ENCODE assay signal across 29 cellular contexts in genomic region chr11:65976216-65977176, GRCh38. TPM values are rescaled to one million over a fixed set of nuclear protein-coding genes. Genes with fewer than 3 reads are reported as not detected.
A peak's percentile ranks its signal among the peaks of the same experiment; 100 is the strongest.
DNase-seq lines count a peak whose midpoint lies in the region; ATAC-seq and TF ChIP-seq lines count a peak whose summit lies in the region.
"Had no signal": no experiment of that assay in that cellular context is flagged by ENCODE, and none has a peak within 500 bp of the region (broad histone marks: within the 10 kb centered on the region; RNA-seq: fewer than 3 reads in every experiment).

No MANE protein-coding gene starts in this region.

- no peaks in the 10 kb centered on the region for H3K9me3 Mint-ChIP-seq in CD4-positive, alpha-beta T cell
- H3K9me3 Mint-ChIP-seq in endodermal cell, result no peaks in the 10 kb centered on the region
- H3K9me3 Mint-ChIP-seq: activated naive CD4-positive, alpha-beta T cell treated with anti-CD3 and anti-CD28 coated beads for 36 hours; IgD-negative memory B cell had no signal

- no peaks in the 10 kb centered on the region for H3K9me3 ChIP-seq in CD4-positive, alpha-beta T cell (ENCODE audit: control insufficient read depth, low read length)
- H3K9me3 ChIP-seq in Panc1 (ENCODE audit: control insufficient read depth, insufficient read depth, low read depth, low read length) (no peaks in the 10 kb centered on the region), endodermal cell (ENCODE audit: control insufficient read depth, low read length) (no peaks in the 10 kb centered on the region)
- H3K9me3 ChIP-seq: esophagus squamous epithelium, right atrium auricular region, SJCRH30, spleen, suprapubic skin had no signal

- H3K9ac ChIP-seq in endodermal cell (ENCODE audit: extremely low read depth, low read length, poor library complexity, severe bottlenecking), result no peak overlapping the region
- H3K9ac ChIP-seq: GM23248 had no signal

- ATAC-seq in CD4-positive, alpha-beta T cell (ENCODE audit: poor library complexity), result no peak
- peak; percentile 22; the same call in 1 of the 2 replicates for ATAC-seq in Panc1
- no peak for ATAC-seq in HG03108 (IDR thresholded peaks at IDR 0.05; ENCODE audit: unreplicated experiment)
- no peak for ATAC-seq in Right ventricle myocardium superior (ENCODE audit: poor library complexity)

- WGBS in endodermal cell (ENCODE audit: insufficient coverage in 1 of 2, insufficient read length in 1 of 2), 2 experiments, result 91 to 94% methylated on average over 30 to 43 of the region's 43 CpGs

- no peaks in the 10 kb centered on the region for H3K27me3 ChIP-seq in CD4-positive, alpha-beta T cell (ENCODE audit: control insufficient read depth, insufficient read depth, low read length)
- no peaks in the 10 kb centered on the region for H3K27me3 ChIP-seq in Panc1 (ENCODE audit: control insufficient read depth, insufficient read depth, low read length)
- no peaks in the 10 kb centered on the region for H3K27me3 ChIP-seq in endodermal cell (ENCODE audit: control insufficient read depth, insufficient read depth, low read length, poor library complexity, severe bottlenecking)
- H3K27me3 ChIP-seq: esophagus squamous epithelium, right atrium auricular region, SJCRH30, spleen, suprapubic skin had no signal

- no peaks in the 10 kb centered on the region for H3K27me3 Mint-ChIP-seq in CD4-positive, alpha-beta T cell
- no peaks in the 10 kb centered on the region for H3K27me3 Mint-ChIP-seq in endodermal cell (ENCODE audit: insufficient read depth)
- H3K27me3 Mint-ChIP-seq: IgD-negative memory B cell had no signal

- in situ Hi-C loops in Panc1 (cut with HindIII; ENCODE audit: low pct_unique_long_range_greater_than_20kb, low sequenced_read_pairs), result no loop called here

- DNase-seq in AG20443 (ENCODE audit: low spot score), result peak; percentile 5
- no peak for DNase-seq in CD4-positive, alpha-beta T cell
- DNase-seq in Panc1 (ENCODE audit: low read depth, low spot score), result no peak
- no peak for DNase-seq in endodermal cell
- DNase-seq in Right ventricle myocardium superior, result no peak
- DNase-seq in middle frontal gyrus (ENCODE audit: extremely low spot score, low spot score), result no peak
- DNase-seq in stimulated activated CD8-positive, alpha-beta memory T cell treated with anti-CD3 and anti-CD28 coated beads, Interleukin-4, amount 100 ng/mL, for 48 hours, result no peak
- DNase-seq: activated CD4-positive, CD25-positive, alpha-beta regulatory T cell treated with anti-CD3 and anti-CD28 coated beads, Interleukin-2, amount 50 U/mL, for 72 hours; activated naive CD4-positive, alpha-beta T cell treated with anti-CD3 and anti-CD28 coated beads for 36 hours; amygdala; C1 segment of cervical spinal cord; esophagus squamous epithelium; GM23248; NCI-H1092; NCI-H187; NCI-H526 treated with DMSO at 0.1 percent for 48 hours; SJCRH30; spleen; T-helper 1 cell had no signal

- H3K27ac ChIP-seq in CD4-positive, alpha-beta T cell (ENCODE audit: low read depth, low read length), result no peak overlapping the region
- no peak overlapping the region for H3K27ac ChIP-seq in Panc1 (ENCODE audit: low read length)
- H3K27ac ChIP-seq in endodermal cell (ENCODE audit: low read depth, low read length), result no peak overlapping the region
- H3K27ac ChIP-seq: coronary artery, esophagus squamous epithelium, GM23248, right atrium auricular region, SJCRH30, spleen, suprapubic skin had no signal

- H3K36me3 ChIP-seq in Panc1 (ENCODE audit: control insufficient read depth, insufficient read depth, low read length) (peaks cover 5% of the 10 kb centered on the region), endodermal cell (ENCODE audit: control insufficient read depth, insufficient read depth, low read length) (peaks cover 22% of the 10 kb centered on the region)

- H3K36me3 Mint-ChIP-seq in CD4-positive, alpha-beta T cell (ENCODE audit: low read depth), result peaks cover 68% of the 10 kb centered on the region
- H3K36me3 Mint-ChIP-seq in endodermal cell (ENCODE audit: low read depth), result peaks cover 57% of the 10 kb centered on the region

- intact Hi-C loops in CD4-positive, alpha-beta T cell (cut with DNase I, micrococcal nuclease), result no loop called here
- intact Hi-C loops in Panc1 (cut with micrococcal nuclease; ENCODE audit: unreplicated experiment) (no loop called here), Right ventricle myocardium superior (cut with DNase I) (no loop called here)

- BruUV-seq in Panc1 (replicated peaks; lab: Mats Ljungman, UMichigan), result no TSS peak

- H3K4me3 Mint-ChIP-seq in CD4-positive, alpha-beta T cell, result peak overlapping the region; percentile 3
- no peak overlapping the region for H3K4me3 Mint-ChIP-seq in endodermal cell
- H3K4me3 Mint-ChIP-seq: activated naive CD4-positive, alpha-beta T cell treated with anti-CD3 and anti-CD28 coated beads for 36 hours; IgD-negative memory B cell had no signal

- H3K4me1 ChIP-seq in Panc1 (ENCODE audit: control insufficient read depth, insufficient read depth, low read length), result no peaks in the 10 kb centered on the region
- H3K4me1 ChIP-seq in endodermal cell (ENCODE audit: control insufficient read depth, insufficient read depth, low read length), result no peaks in the 10 kb centered on the region
- H3K4me1 ChIP-seq: right atrium auricular region, SJCRH30, suprapubic skin had no signal

- POLR2A ChIA-PET in CD4-positive, alpha-beta T cell (lab: Charles Lee), result no interaction called here
- POLR2A ChIA-PET in Panc1 (lab: Charles Lee), result interaction anchor here (0.7 to 0.8 kb wide), 2 partner anchors 10 to 76 kb away, joined by 3 to 4 read pairs; partner anchors contain the start of gene FOSL1

- H3K4me3 ChIP-seq in Panc1 (ENCODE audit: low read depth in 2 of 2, low read length in 2 of 2) (no peak overlapping the region), endodermal cell (ENCODE audit: low read length) (no peak overlapping the region)
- H3K4me3 ChIP-seq: coronary artery, esophagus squamous epithelium, GM23248, lung, right atrium auricular region, SJCRH30, spleen, suprapubic skin had no signal

- H3K4me1 Mint-ChIP-seq in CD4-positive, alpha-beta T cell (ENCODE audit: low read depth), result no peaks in the 10 kb centered on the region
- peaks cover 5% of the 10 kb centered on the region for H3K4me1 Mint-ChIP-seq in endodermal cell

- H3K27ac Mint-ChIP-seq in CD4-positive, alpha-beta T cell, result peak overlapping the region; percentile 49
- peak overlapping the region; percentile 54 for H3K27ac Mint-ChIP-seq in endodermal cell
- H3K27ac Mint-ChIP-seq: activated naive CD4-positive, alpha-beta T cell treated with anti-CD3 and anti-CD28 coated beads for 36 hours had no signal

- CTCF ChIA-PET in CD4-positive, alpha-beta T cell (lab: Charles Lee), result no interaction called here
- CTCF ChIA-PET in Panc1 (lab: Charles Lee), result no interaction called here

- TF ChIP-seq CTCF in CD4-positive, alpha-beta T cell (IDR thresholded peaks at IDR 0.05), result no peak
- TF ChIP-seq CTCF in Panc1 (IDR thresholded peaks at IDR 0.05), result no peak
- TF ChIP-seq CTCF in endodermal cell (conservative IDR thresholded peaks at IDR 0.05), result no peak

RNA-seq across cellular contexts. Expression of gene SART1, which starts 15.0 kb away (rescaled TPM):
- 10 to 100 TPM; 78.6 to 80.2 TPM for total RNA-seq in CD4-positive, alpha-beta T cell
- 76.4 TPM for total RNA-seq in Panc1 (2021; ENCODE audit: unreplicated experiment)
- polyA plus RNA-seq in Panc1 (2012; ENCODE audit: insufficient read length), result 157 TPM
- total RNA-seq in endodermal cell, result 10 to 100 TPM; 50.6 to 52.0 TPM
- 49.2 TPM for polyA plus RNA-seq in endodermal cell (2013, experiment 1 of 2)
- 40.9 TPM for polyA plus RNA-seq in endodermal cell (2013, experiment 2 of 2)
- total RNA-seq in Right ventricle myocardium superior, result 24.5 TPM

RNA-seq across cellular contexts. Expression of gene EIF1AD, which starts 25.5 kb away (rescaled TPM):
- 10 to 100 TPM; 88.2 to 94.1 TPM for total RNA-seq in CD4-positive, alpha-beta T cell
- total RNA-seq in Panc1 (2021; ENCODE audit: unreplicated experiment) (64.6 TPM), endodermal cell (10 to 100 TPM; 37.4 to 40.1 TPM), Right ventricle myocardium superior (20.1 TPM)
- polyA plus RNA-seq in Panc1 (2012; ENCODE audit: insufficient read length), result 33.7 TPM
- 22.4 TPM for polyA plus RNA-seq in endodermal cell (2013, experiment 1 of 2)
- polyA plus RNA-seq in endodermal cell (2013, experiment 2 of 2), result 24.8 TPM

RNA-seq across cellular contexts. Expression of gene BANF1, which starts 25.8 kb away (rescaled TPM):
- total RNA-seq in CD4-positive, alpha-beta T cell, result 10 to 100 TPM; 21.3 to 22.3 TPM
- total RNA-seq in Panc1 (2021; ENCODE audit: unreplicated experiment) (494 TPM), endodermal cell (100 to 1,000 TPM; 348 to 409 TPM), Right ventricle myocardium superior (256 TPM)
- 447 TPM for polyA plus RNA-seq in Panc1 (2012; ENCODE audit: insufficient read length)
- 204 TPM for polyA plus RNA-seq in endodermal cell (2013, experiment 1 of 2)
- polyA plus RNA-seq in endodermal cell (2013, experiment 2 of 2), result 191 TPM

RNA-seq across cellular contexts. Expression of gene TSGA10IP, which starts 31.2 kb away (rescaled TPM):
- not detected for total RNA-seq in CD4-positive, alpha-beta T cell
- total RNA-seq in Panc1 (2021; ENCODE audit: unreplicated experiment) (not detected), endodermal cell (1 to 10 TPM in 1 of 2 donors, under 1 TPM in 1; 0.97 to 5.6 TPM), Right ventricle myocardium superior (not detected)
- polyA plus RNA-seq in Panc1 (2012; ENCODE audit: insufficient read length), result not detected
- 2.2 TPM for polyA plus RNA-seq in endodermal cell (2013, experiment 1 of 2)
- polyA plus RNA-seq in endodermal cell (2013, experiment 2 of 2), result 1.9 TPM
- total RNA-seq: activated naive CD4-positive, alpha-beta T cell treated with anti-CD3 and anti-CD28 coated beads for 36 hours; esophagus squamous epithelium; frontal cortex; GM23248; mucosa of gallbladder; right atrium auricular region; SJCRH30; suprapubic skin had no signal
- polyA plus RNA-seq: AG04450, GM23248, IgD-negative memory B cell had no signal

RNA-seq across cellular contexts. Expression of gene CST6, which starts 35.3 kb away (rescaled TPM):
- not detected for total RNA-seq in CD4-positive, alpha-beta T cell
- total RNA-seq in Panc1 (2021; ENCODE audit: unreplicated experiment) (0.23 TPM), endodermal cell (1 to 10 TPM; 2.1 to 4.2 TPM), Right ventricle myocardium superior (not detected)
- polyA plus RNA-seq in Panc1 (2012; ENCODE audit: insufficient read length), result not detected
- polyA plus RNA-seq in endodermal cell (2013, experiment 1 of 2), result not detected
- polyA plus RNA-seq in endodermal cell (2013, experiment 2 of 2), result 0.41 TPM
- total RNA-seq: activated naive CD4-positive, alpha-beta T cell treated with anti-CD3 and anti-CD28 coated beads for 36 hours; frontal cortex; SJCRH30; spleen had no signal
- polyA plus RNA-seq: IgD-negative memory B cell, neural cell had no signal

Comparison
In these comparisons a context has a peak if more than half of its experiments do, and no peak if none do; other contexts are left out.
1. RNA of gene BANF1, which starts 25.8 kb away (total RNA-seq): 494 TPM in Panc1 (single experiment), 348 to 409 TPM in endodermal cell and 256 TPM in Right ventricle myocardium superior (single experiment); 21.3 to 22.3 TPM in CD4-positive, alpha-beta T cell; every median in the first group is over 10 times any median in the second.